In genomic region chr7:112204072-112204775, GRCh38 we compare ENCODE assay signal across 9 cellular contexts. TPM values are rescaled to one million over a fixed set of nuclear protein-coding genes. Genes with fewer than 3 reads are reported as not detected.
DNase-seq lines count a peak whose midpoint lies in the region; ATAC-seq, FAIRE-seq and TF ChIP-seq lines count a peak whose summit lies in the region.
"Had no signal": no experiment of that assay in that cellular context is flagged by ENCODE, and none has a peak within 500 bp of the region (broad histone marks: within the 10 kb centered on the region; RNA-seq: fewer than 3 reads in every experiment).

No MANE protein-coding gene starts in this region.

- H4K91ac ChIP-seq in H1 (replicated peaks; ENCODE audit: insufficient read length, low read length), result no peak overlapping the region

- no peak for TF ChIP-seq POLR2A in H1 (IDR thresholded peaks at IDR 0.05; ENCODE audit: control extremely low read depth in 1 of 2, low read depth in 2 of 2, low read length in 2 of 2)

- H3K27me3 Mint-ChIP-seq in neural crest cell (ENCODE audit: low read depth), result no peaks in the 10 kb centered on the region

- H2BK12ac ChIP-seq in H1 (ENCODE audit: low read depth, low read length), result no peak overlapping the region

- DNase-seq in NCI-H345 (lab: John Stamatoyannopoulos, UW) (peak; percentile 39), NCI-H345 treated with DMSO at 0.1 percent for 48 hours (lab: John Stamatoyannopoulos, UW; ENCODE audit: unreplicated experiment) (no peak), H1 (ENCODE audit: low read depth in 1 of 2, low spot score in 2 of 2) (no peak), neural crest cell (ENCODE audit: low read depth, low spot score) (no peak), GOT3 (lab: John Stamatoyannopoulos, UW) (no peak), NCI-H1436 (lab: John Stamatoyannopoulos, UW) (no peak)

- H3K23ac ChIP-seq in H1 (ENCODE audit: insufficient read length), result no peak overlapping the region

- no peak for TF ChIP-seq EP300 in H1 (IDR thresholded peaks at IDR 0.05; ENCODE audit: borderline replicate concordance in 1 of 2, low read depth in 2 of 2, low read length in 2 of 2)

- TF ChIP-seq RAD21 in H1 (IDR thresholded peaks at IDR 0.05 in 1 of 2, conservative IDR thresholded peaks at IDR 0.05 in 1 of 2; ENCODE audit: low read depth in 2 of 2, low read length in 2 of 2), result no peak

- no peak overlapping the region for H2BK5ac ChIP-seq in H1 (ENCODE audit: low read depth, low read length)

- H3K36me3 Mint-ChIP-seq in neural crest cell (ENCODE audit: low read depth), result no peaks in the 10 kb centered on the region

- H3K27ac ChIP-seq in OCI-LY3 (ENCODE audit: low read length) (no peak overlapping the region), H1 (ENCODE audit: low read depth, low read length) (no peak overlapping the region)

- H3K79me2 ChIP-seq in OCI-LY3 (ENCODE audit: low read length) (peaks cover 19% of the 10 kb centered on the region), H1 (ENCODE audit: control insufficient read depth in 1 of 2, insufficient read depth in 2 of 2, low read length in 2 of 2) (peaks cover 5 to 71% of the 10 kb centered on the region in 2 experiments; a peak in 3 of 4 replicates)

- CTCF ChIA-PET in H1 (lab: Charles Lee; ENCODE audit: partially characterized antibody), result interaction anchor here (1.1 to 1.4 kb wide), 3 partner anchors 10 to 451 kb away, joined by 3 to 5 read pairs (median 4); no protein-coding TSS in a partner anchor

- WGBS in H1 (ENCODE audit: extremely low coverage in 1 of 2, insufficient coverage in 1 of 2, insufficient read length in 1 of 2, insufficient replicate concordance in 2 of 2, low coverage in 1 of 2, low lambda C conversion rate in 2 of 2, missing lambda C conversion rate in 1 of 2), 2 experiments, result 7% methylated on average over 12 of the region's 12 CpGs; no CpG with 5 or more reads in 1 of the 2 experiments

- no peak overlapping the region for H2BK120ac ChIP-seq in H1 (replicated peaks; ENCODE audit: low read depth, low read length)

- H3K23me2 ChIP-seq in H1 (ENCODE audit: low read depth, low read length), result peaks cover 21% of the 10 kb centered on the region

- POLR2A ChIA-PET in H1 (lab: Charles Lee; ENCODE audit: partially characterized antibody), result interaction anchor here (0.6 to 4.6 kb wide), 9 partner anchors 8 to 247 kb away, joined by 3 to 29 read pairs (median 4); partner anchors contain the start of gene IFRD1

- H3K9me3 Mint-ChIP-seq in neural crest cell, result no peaks in the 10 kb centered on the region

- no peak overlapping the region for H3K27ac Mint-ChIP-seq in neural crest cell (ENCODE audit: unreplicated experiment)

- H3K4me1 ChIP-seq in OCI-LY3 (ENCODE audit: low read length) (peaks cover 20% of the 10 kb centered on the region), H1 (replicated peaks in 1 of 4; ENCODE audit: control insufficient read depth in 3 of 4, insufficient read depth in 4 of 4, low read length in 3 of 4) (peaks cover 0 to 11% (median 7%) of the 10 kb centered on the region in 4 experiments; a peak in 5 of 7 replicates)

- peak overlapping the region; percentile 96 for H3K4me3 Mint-ChIP-seq in neural crest cell

- H3K4me2 ChIP-seq in OCI-LY3 (ENCODE audit: low read length), result peak overlapping the region; percentile 99
- H3K4me2 ChIP-seq in H1 (ENCODE audit: insufficient read depth in 1 of 2, low read depth in 2 of 2, low read length in 2 of 2), result peak overlapping the region; percentile 83 to 99

- H3K36me3 ChIP-seq in OCI-LY3 (replicated peaks; ENCODE audit: low read depth, low read length) (no peaks in the 10 kb centered on the region), H1 (ENCODE audit: control insufficient read depth in 2 of 4, insufficient read depth in 4 of 4, low read length in 3 of 4) (no peaks in the 10 kb centered on the region)

- H4K8ac ChIP-seq in H1 (ENCODE audit: extremely low read depth, insufficient read depth, low read length), result no peak overlapping the region

- H3K4ac ChIP-seq in H1 (replicated peaks; ENCODE audit: insufficient read length, low read depth, low read length), result no peak overlapping the region

- H3K4me1 Mint-ChIP-seq in neural crest cell, result peaks cover 39% of the 10 kb centered on the region

- H3K27me3 ChIP-seq in OCI-LY3 (ENCODE audit: low read depth, low read length), result peaks cover 18% of the 10 kb centered on the region
- no peaks in the 10 kb centered on the region; a peak in 1 of 7 replicates for H3K27me3 ChIP-seq in H1 (replicated peaks in 1 of 4; ENCODE audit: control insufficient read depth in 3 of 4, extremely low read depth in 1 of 4, insufficient read depth in 3 of 4, low read length in 3 of 4)

- TF ChIP-seq CTCF in OCI-LY3 (IDR thresholded peaks at IDR 0.05; ENCODE audit: low read depth, low read length), result no peak
- no peak for TF ChIP-seq CTCF in H1 (IDR thresholded peaks at IDR 0.05; ENCODE audit: control extremely low read depth in 1 of 3, insufficient read depth in 1 of 3, low read depth in 1 of 3, low read length in 3 of 3)
- TF ChIP-seq CTCF in neural crest cell (conservative IDR thresholded peaks at IDR 0.05), result no peak

- H3K9ac ChIP-seq in OCI-LY3 (ENCODE audit: low read length) (peak overlapping the region; percentile 68; the same call in 1 of the 2 replicates), H1 (replicated peaks in 1 of 4; ENCODE audit: extremely low read depth in 1 of 4, low read depth in 3 of 4, low read length in 3 of 4) (peak overlapping the region in 1 of 4 experiments; percentile 32; a peak in 3 of 7 replicates)

- no peak overlapping the region for H4K5ac ChIP-seq in H1 (ENCODE audit: insufficient read length, low read depth, low read length)

- no peak overlapping the region for H2BK15ac ChIP-seq in H1 (ENCODE audit: low read length)

- H3K18ac ChIP-seq in H1 (ENCODE audit: extremely low read depth, low read length), result no peak overlapping the region

- no peak overlapping the region for H2AFZ ChIP-seq in OCI-LY3 (ENCODE audit: low read depth, low read length)
- no peak overlapping the region for H2AFZ ChIP-seq in H1 (ENCODE audit: low read length)

- no peak overlapping the region for H3K56ac ChIP-seq in H1 (replicated peaks; ENCODE audit: insufficient read length, low read depth, low read length)

- H2BK20ac ChIP-seq in H1 (ENCODE audit: low read length), result no peak overlapping the region

- H3K4me3 ChIP-seq in OCI-LY3 (ENCODE audit: low read length) (peak overlapping the region; percentile 95), H1 (ENCODE audit: extremely low read depth in 1 of 4, insufficient read depth in 2 of 4, low read depth in 3 of 4, low read length in 4 of 4) (peak overlapping the region; percentile 93 to 99 (median 95))

- no peak for FAIRE-seq in H1 (lab: Jason Lieb, UNC)
- FAIRE-seq: G401.6 had no signal

- H3K14ac ChIP-seq in H1 (ENCODE audit: insufficient read length), result no peak overlapping the region

- H4K20me1 ChIP-seq in OCI-LY3 (ENCODE audit: insufficient read depth, low read length), result no peaks in the 10 kb centered on the region
- no peaks in the 10 kb centered on the region for H4K20me1 ChIP-seq in H1 (replicated peaks in 1 of 2; ENCODE audit: control insufficient read depth in 1 of 2, insufficient read depth in 2 of 2, low read length in 2 of 2)

- H3K79me1 ChIP-seq in H1 (ENCODE audit: low read depth, low read length), result peaks cover 3% of the 10 kb centered on the region; the same call in 1 of the 2 replicates

- H3K9me3 ChIP-seq in OCI-LY3 (ENCODE audit: insufficient read depth, low read length), result no peaks in the 10 kb centered on the region
- H3K9me3 ChIP-seq in H1 (ENCODE audit: insufficient read depth in 2 of 2, low read depth in 1 of 2, low read length in 1 of 2), result no peaks in the 10 kb centered on the region

- no peak overlapping the region for H2AK5ac ChIP-seq in H1 (ENCODE audit: low read depth, low read length)

- no peak for ATAC-seq in GM21576 (IDR thresholded peaks at IDR 0.05; ENCODE audit: unreplicated experiment)

TF ChIP-seq in H1, 55 proteins besides CTCF, POLR2A, EP300 and RAD21 (continues in another document):
- TF ChIP-seq CBX5 (IDR thresholded peaks at IDR 0.05; ENCODE audit: low read depth, low read length) (no peak), ZNF274 (IDR thresholded peaks at IDR 0.05; ENCODE audit: borderline replicate concordance, extremely low read depth, low read length) (no peak), CBX8 (IDR thresholded peaks at IDR 0.05; ENCODE audit: borderline replicate concordance, low read depth, low read length) (no peak), BACH1 (IDR thresholded peaks at IDR 0.05; ENCODE audit: low read length) (no peak), SIN3A (conservative IDR thresholded peaks at IDR 0.05 in 1 of 2, IDR thresholded peaks at IDR 0.05 in 1 of 2; ENCODE audit: low read depth in 1 of 2, low read length in 2 of 2) (no peak), TCF12 (IDR thresholded peaks at IDR 0.05; ENCODE audit: low read depth, low read length) (no peak), BRCA1 (IDR thresholded peaks at IDR 0.05; ENCODE audit: low read depth, low read length) (no peak), TEAD4 (IDR thresholded peaks at IDR 0.05; ENCODE audit: low read depth, low read length) (no peak), CEBPB (IDR thresholded peaks at IDR 0.05; ENCODE audit: low read depth, low read length) (no peak), SRF (IDR thresholded peaks at IDR 0.05; ENCODE audit: low read depth, low read length) (no peak), SAP30 (IDR thresholded peaks at IDR 0.05; ENCODE audit: insufficient read depth, insufficient replicate concordance, low read length) (no peak), ASH2L (IDR thresholded peaks at IDR 0.05; ENCODE audit: low read length) (no peak)

RNA-seq across cellular contexts. Expression of gene DOCK4, which starts 2.0 kb away (rescaled TPM):
- 23.6 and 26.9 TPM in 2 replicates for total RNA-seq in H1 (2021; fragmentation: NEBNext Ultra II Directional; extraction: Animal tissue kit (Norgen Biotek cat#: 25700))
- polyA plus RNA-seq in H1 (2011; rRNA removed), result 5.1 and 6.2 TPM in 2 replicates
- polyA plus RNA-seq in H1 (2011; cell fraction: cytosol; rRNA removed), result 6.9 TPM
- polyA plus RNA-seq in H1 (2011; cell fraction: nucleus; rRNA removed), result 11.4 TPM
- polyA plus RNA-seq in H1 (2012, experiment 1 of 2), result 6.3 to 9.0 TPM (median 7.3 TPM) in 4 replicates
- 0.58 TPM for polyA plus RNA-seq in H1 (2012, experiment 2 of 2)
- polyA plus RNA-seq in H1 (2013, experiment 1 of 2), result 8.0 TPM
- polyA plus RNA-seq in H1 (2013, experiment 2 of 2), result 9.6 TPM
- polyA minus RNA-seq in H1 (2011; rRNA and poly(A)+ RNA removed), result 34.0 and 41.7 TPM in 2 replicates
- 10.5 TPM for polyA minus RNA-seq in H1 (2011; cell fraction: cytosol; rRNA and poly(A)+ RNA removed)
- polyA minus RNA-seq in H1 (2011; cell fraction: nucleus; rRNA and poly(A)+ RNA removed), result 72.2 TPM
- 14.1 and 15.3 TPM in 2 replicates for total RNA-seq in neural crest cell

RNA-seq across cellular contexts. Expression of gene ZNF277, which starts 2.3 kb away (rescaled TPM):
- 18.0 and 21.7 TPM in 2 replicates for total RNA-seq in H1 (2021; fragmentation: NEBNext Ultra II Directional; extraction: Animal tissue kit (Norgen Biotek cat#: 25700))
- polyA plus RNA-seq in H1 (2011; rRNA removed), result 2.7 and 5.1 TPM in 2 replicates
- 9.0 TPM for polyA plus RNA-seq in H1 (2011; cell fraction: cytosol; rRNA removed)
- 4.6 TPM for polyA plus RNA-seq in H1 (2011; cell fraction: nucleus; rRNA removed)
- 10.8 to 14.8 TPM (median 14.3 TPM) in 4 replicates for polyA plus RNA-seq in H1 (2012, experiment 1 of 2)
- 0.85 TPM for polyA plus RNA-seq in H1 (2012, experiment 2 of 2)
- polyA plus RNA-seq in H1 (2013, experiment 1 of 2), result 16.5 TPM
- 14.6 TPM for polyA plus RNA-seq in H1 (2013, experiment 2 of 2)
- polyA minus RNA-seq in H1 (2011; rRNA and poly(A)+ RNA removed), result 12.5 and 17.0 TPM in 2 replicates
- 18.2 TPM for polyA minus RNA-seq in H1 (2011; cell fraction: cytosol; rRNA and poly(A)+ RNA removed)
- 35.2 TPM for polyA minus RNA-seq in H1 (2011; cell fraction: nucleus; rRNA and poly(A)+ RNA removed)
- 20.2 and 20.9 TPM in 2 replicates for total RNA-seq in neural crest cell
